In the genomic region with DNA sequence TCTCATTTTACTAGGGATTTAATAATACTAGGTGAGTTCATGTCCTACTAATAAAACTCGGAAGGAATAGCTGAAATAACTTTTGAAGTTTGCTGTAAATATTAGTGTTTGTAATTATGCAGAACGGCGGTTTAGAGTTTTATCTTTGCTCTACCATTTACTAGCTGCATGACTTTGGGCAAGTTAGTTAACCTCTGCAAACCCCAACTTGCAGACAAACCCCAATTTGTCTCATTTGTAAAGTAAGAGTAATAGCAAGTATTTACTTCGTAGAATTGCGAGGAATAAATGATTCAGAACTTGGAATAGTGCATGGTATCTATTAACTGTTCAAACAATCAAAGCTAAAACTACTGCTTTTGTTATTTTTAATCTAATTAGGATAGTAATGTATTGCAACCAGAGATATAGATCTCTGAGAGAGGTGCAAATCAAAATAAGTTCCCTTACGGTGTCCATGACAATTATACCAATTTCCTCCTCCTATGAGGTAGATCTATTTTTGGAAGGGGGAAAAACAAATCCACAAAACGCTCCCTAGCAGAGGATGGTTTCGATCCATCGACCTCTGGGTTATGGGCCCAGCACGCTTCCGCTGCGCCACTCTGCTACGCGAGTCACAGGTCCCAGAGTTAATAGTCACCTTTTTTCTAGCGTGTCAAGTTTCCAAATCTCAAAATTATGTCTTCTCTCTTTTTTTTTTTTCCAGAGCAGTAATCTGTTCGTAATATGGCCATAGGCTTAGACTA, we compare ENCODE assay signal across 1 cellular context.
TF ChIP-seq lines count a peak whose summit lies in the region.

No MANE protein-coding gene starts in this region.

TF ChIP-seq in K562, 482 proteins besides CTCF, POLR2A, EP300 and RAD21 (continued from another document and continues in another):
- TF ChIP-seq, protein P1, sequence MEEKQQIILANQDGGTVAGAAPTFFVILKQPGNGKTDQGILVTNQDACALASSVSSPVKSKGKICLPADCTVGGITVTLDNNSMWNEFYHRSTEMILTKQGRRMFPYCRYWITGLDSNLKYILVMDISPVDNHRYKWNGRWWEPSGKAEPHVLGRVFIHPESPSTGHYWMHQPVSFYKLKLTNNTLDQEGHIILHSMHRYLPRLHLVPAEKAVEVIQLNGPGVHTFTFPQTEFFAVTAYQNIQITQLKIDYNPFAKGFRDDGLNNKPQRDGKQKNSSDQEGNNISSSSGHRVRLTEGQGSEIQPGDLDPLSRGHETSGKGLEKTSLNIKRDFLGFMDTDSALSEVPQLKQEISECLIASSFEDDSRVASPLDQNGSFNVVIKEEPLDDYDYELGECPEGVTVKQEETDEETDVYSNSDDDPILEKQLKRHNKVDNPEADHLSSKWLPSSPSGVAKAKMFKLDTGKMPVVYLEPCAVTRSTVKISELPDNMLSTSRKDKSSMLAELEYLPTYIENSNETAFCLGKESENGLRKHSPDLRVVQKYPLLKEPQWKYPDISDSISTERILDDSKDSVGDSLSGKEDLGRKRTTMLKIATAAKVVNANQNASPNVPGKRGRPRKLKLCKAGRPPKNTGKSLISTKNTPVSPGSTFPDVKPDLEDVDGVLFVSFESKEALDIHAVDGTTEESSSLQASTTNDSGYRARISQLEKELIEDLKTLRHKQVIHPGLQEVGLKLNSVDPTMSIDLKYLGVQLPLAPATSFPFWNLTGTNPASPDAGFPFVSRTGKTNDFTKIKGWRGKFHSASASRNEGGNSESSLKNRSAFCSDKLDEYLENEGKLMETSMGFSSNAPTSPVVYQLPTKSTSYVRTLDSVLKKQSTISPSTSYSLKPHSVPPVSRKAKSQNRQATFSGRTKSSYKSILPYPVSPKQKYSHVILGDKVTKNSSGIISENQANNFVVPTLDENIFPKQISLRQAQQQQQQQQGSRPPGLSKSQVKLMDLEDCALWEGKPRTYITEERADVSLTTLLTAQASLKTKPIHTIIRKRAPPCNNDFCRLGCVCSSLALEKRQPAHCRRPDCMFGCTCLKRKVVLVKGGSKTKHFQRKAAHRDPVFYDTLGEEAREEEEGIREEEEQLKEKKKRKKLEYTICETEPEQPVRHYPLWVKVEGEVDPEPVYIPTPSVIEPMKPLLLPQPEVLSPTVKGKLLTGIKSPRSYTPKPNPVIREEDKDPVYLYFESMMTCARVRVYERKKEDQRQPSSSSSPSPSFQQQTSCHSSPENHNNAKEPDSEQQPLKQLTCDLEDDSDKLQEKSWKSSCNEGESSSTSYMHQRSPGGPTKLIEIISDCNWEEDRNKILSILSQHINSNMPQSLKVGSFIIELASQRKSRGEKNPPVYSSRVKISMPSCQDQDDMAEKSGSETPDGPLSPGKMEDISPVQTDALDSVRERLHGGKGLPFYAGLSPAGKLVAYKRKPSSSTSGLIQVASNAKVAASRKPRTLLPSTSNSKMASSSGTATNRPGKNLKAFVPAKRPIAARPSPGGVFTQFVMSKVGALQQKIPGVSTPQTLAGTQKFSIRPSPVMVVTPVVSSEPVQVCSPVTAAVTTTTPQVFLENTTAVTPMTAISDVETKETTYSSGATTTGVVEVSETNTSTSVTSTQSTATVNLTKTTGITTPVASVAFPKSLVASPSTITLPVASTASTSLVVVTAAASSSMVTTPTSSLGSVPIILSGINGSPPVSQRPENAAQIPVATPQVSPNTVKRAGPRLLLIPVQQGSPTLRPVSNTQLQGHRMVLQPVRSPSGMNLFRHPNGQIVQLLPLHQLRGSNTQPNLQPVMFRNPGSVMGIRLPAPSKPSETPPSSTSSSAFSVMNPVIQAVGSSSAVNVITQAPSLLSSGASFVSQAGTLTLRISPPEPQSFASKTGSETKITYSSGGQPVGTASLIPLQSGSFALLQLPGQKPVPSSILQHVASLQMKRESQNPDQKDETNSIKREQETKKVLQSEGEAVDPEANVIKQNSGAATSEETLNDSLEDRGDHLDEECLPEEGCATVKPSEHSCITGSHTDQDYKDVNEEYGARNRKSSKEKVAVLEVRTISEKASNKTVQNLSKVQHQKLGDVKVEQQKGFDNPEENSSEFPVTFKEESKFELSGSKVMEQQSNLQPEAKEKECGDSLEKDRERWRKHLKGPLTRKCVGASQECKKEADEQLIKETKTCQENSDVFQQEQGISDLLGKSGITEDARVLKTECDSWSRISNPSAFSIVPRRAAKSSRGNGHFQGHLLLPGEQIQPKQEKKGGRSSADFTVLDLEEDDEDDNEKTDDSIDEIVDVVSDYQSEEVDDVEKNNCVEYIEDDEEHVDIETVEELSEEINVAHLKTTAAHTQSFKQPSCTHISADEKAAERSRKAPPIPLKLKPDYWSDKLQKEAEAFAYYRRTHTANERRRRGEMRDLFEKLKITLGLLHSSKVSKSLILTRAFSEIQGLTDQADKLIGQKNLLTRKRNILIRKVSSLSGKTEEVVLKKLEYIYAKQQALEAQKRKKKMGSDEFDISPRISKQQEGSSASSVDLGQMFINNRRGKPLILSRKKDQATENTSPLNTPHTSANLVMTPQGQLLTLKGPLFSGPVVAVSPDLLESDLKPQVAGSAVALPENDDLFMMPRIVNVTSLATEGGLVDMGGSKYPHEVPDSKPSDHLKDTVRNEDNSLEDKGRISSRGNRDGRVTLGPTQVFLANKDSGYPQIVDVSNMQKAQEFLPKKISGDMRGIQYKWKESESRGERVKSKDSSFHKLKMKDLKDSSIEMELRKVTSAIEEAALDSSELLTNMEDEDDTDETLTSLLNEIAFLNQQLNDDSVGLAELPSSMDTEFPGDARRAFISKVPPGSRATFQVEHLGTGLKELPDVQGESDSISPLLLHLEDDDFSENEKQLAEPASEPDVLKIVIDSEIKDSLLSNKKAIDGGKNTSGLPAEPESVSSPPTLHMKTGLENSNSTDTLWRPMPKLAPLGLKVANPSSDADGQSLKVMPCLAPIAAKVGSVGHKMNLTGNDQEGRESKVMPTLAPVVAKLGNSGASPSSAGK (IDR thresholded peaks at IDR 0.05), result no peak
- TF ChIP-seq U2AF2 (optimal IDR thresholded peaks at IDR 0.05; ENCODE audit: low read depth, low read length) (no peak), RNF2 (IDR thresholded peaks at IDR 0.05) (peak; percentile 41; the same call in 1 of the 2 replicates), TBP (optimal IDR thresholded peaks at IDR 0.05; ENCODE audit: low read depth, low read length) (peak; percentile 100), FIP1L1 (IDR thresholded peaks at IDR 0.05; ENCODE audit: low read depth, low read length, poor library complexity, severe bottlenecking) (no peak), PURB (CRISPR knock-in tag; IDR thresholded peaks at IDR 0.05; ENCODE audit: low read depth) (no peak), RBM17 (IDR thresholded peaks at IDR 0.05; ENCODE audit: borderline replicate concordance, low read depth, low read length) (no peak), POU5F1 (IDR thresholded peaks at IDR 0.05; ENCODE audit: borderline replicate concordance, low read depth, low read length, partially characterized antibody) (no peak), E2F3 (CRISPR knock-in tag; IDR thresholded peaks at IDR 0.05) (no peak), PTRF (tag; IDR thresholded peaks at IDR 0.05) (no peak), ZNF408 (CRISPR knock-in tag; IDR thresholded peaks at IDR 0.05; ENCODE audit: low read depth) (no peak), KAT2B (IDR thresholded peaks at IDR 0.05; ENCODE audit: low read depth, low read length) (no peak), SMARCC2 (IDR thresholded peaks at IDR 0.05; ENCODE audit: low read depth) (no peak), POLR2G (IDR thresholded peaks at IDR 0.05; ENCODE audit: low read depth, low read length) (no peak), ZNF79 (CRISPR knock-in tag; IDR thresholded peaks at IDR 0.05; ENCODE audit: low read depth) (no peak), L3MBTL2 (IDR thresholded peaks at IDR 0.05) (0 out of 2 replicates have a peak, but pooled peaks have one; percentile 44), KAT7 (CRISPR knock-in tag; IDR thresholded peaks at IDR 0.05; ENCODE audit: borderline replicate concordance) (0 out of 2 replicates have a peak, but pooled peaks have one; percentile 14), SMAD4 (CRISPR knock-in tag; conservative IDR thresholded peaks at IDR 0.05) (no peak; the same call in 1 of the 2 replicates), ZNF174 (CRISPR knock-in tag; IDR thresholded peaks at IDR 0.05) (no peak), ZFPM2 (CRISPR knock-in tag; IDR thresholded peaks at IDR 0.05) (no peak), SP2 (IDR thresholded peaks at IDR 0.05; ENCODE audit: extremely low read depth, low read depth, low read length, poor library complexity, severe bottlenecking) (no peak), MCM3 (IDR thresholded peaks at IDR 0.05) (no peak), ZNF184 (CRISPR knock-in tag; IDR thresholded peaks at IDR 0.05) (no peak), SMARCB1 (IDR thresholded peaks at IDR 0.05; ENCODE audit: insufficient read length, low read depth) (no peak), SRSF7 (optimal IDR thresholded peaks at IDR 0.05; ENCODE audit: low read depth, low read length) (no peak)
- TF ChIP-seq, protein P2, sequence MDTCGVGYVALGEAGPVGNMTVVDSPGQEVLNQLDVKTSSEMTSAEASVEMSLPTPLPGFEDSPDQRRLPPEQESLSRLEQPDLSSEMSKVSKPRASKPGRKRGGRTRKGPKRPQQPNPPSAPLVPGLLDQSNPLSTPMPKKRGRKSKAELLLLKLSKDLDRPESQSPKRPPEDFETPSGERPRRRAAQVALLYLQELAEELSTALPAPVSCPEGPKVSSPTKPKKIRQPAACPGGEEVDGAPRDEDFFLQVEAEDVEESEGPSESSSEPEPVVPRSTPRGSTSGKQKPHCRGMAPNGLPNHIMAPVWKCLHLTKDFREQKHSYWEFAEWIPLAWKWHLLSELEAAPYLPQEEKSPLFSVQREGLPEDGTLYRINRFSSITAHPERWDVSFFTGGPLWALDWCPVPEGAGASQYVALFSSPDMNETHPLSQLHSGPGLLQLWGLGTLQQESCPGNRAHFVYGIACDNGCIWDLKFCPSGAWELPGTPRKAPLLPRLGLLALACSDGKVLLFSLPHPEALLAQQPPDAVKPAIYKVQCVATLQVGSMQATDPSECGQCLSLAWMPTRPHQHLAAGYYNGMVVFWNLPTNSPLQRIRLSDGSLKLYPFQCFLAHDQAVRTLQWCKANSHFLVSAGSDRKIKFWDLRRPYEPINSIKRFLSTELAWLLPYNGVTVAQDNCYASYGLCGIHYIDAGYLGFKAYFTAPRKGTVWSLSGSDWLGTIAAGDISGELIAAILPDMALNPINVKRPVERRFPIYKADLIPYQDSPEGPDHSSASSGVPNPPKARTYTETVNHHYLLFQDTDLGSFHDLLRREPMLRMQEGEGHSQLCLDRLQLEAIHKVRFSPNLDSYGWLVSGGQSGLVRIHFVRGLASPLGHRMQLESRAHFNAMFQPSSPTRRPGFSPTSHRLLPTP (IDR thresholded peaks at IDR 0.05; ENCODE audit: borderline replicate concordance, extremely low read depth, insufficient read length), result peak; percentile 98
- TF ChIP-seq, protein P3, sequence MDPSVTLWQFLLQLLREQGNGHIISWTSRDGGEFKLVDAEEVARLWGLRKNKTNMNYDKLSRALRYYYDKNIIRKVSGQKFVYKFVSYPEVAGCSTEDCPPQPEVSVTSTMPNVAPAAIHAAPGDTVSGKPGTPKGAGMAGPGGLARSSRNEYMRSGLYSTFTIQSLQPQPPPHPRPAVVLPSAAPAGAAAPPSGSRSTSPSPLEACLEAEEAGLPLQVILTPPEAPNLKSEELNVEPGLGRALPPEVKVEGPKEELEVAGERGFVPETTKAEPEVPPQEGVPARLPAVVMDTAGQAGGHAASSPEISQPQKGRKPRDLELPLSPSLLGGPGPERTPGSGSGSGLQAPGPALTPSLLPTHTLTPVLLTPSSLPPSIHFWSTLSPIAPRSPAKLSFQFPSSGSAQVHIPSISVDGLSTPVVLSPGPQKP (CRISPR knock-in tag; IDR thresholded peaks at IDR 0.05), result no peak
- TF ChIP-seq, protein P4, sequence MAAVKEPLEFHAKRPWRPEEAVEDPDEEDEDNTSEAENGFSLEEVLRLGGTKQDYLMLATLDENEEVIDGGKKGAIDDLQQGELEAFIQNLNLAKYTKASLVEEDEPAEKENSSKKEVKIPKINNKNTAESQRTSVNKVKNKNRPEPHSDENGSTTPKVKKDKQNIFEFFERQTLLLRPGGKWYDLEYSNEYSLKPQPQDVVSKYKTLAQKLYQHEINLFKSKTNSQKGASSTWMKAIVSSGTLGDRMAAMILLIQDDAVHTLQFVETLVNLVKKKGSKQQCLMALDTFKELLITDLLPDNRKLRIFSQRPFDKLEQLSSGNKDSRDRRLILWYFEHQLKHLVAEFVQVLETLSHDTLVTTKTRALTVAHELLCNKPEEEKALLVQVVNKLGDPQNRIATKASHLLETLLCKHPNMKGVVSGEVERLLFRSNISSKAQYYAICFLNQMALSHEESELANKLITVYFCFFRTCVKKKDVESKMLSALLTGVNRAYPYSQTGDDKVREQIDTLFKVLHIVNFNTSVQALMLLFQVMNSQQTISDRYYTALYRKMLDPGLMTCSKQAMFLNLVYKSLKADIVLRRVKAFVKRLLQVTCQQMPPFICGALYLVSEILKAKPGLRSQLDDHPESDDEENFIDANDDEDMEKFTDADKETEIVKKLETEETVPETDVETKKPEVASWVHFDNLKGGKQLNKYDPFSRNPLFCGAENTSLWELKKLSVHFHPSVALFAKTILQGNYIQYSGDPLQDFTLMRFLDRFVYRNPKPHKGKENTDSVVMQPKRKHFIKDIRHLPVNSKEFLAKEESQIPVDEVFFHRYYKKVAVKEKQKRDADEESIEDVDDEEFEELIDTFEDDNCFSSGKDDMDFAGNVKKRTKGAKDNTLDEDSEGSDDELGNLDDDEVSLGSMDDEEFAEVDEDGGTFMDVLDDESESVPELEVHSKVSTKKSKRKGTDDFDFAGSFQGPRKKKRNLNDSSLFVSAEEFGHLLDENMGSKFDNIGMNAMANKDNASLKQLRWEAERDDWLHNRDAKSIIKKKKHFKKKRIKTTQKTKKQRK (IDR thresholded peaks at IDR 0.05; ENCODE audit: borderline replicate concordance, low read depth, low read length), result no peak
- TF ChIP-seq, protein P5, sequence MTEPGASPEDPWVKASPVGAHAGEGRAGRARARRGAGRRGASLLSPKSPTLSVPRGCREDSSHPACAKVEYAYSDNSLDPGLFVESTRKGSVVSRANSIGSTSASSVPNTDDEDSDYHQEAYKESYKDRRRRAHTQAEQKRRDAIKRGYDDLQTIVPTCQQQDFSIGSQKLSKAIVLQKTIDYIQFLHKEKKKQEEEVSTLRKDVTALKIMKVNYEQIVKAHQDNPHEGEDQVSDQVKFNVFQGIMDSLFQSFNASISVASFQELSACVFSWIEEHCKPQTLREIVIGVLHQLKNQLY (CRISPR knock-in tag; conservative IDR thresholded peaks at IDR 0.05), result no peak
- TF ChIP-seq, protein P6, sequence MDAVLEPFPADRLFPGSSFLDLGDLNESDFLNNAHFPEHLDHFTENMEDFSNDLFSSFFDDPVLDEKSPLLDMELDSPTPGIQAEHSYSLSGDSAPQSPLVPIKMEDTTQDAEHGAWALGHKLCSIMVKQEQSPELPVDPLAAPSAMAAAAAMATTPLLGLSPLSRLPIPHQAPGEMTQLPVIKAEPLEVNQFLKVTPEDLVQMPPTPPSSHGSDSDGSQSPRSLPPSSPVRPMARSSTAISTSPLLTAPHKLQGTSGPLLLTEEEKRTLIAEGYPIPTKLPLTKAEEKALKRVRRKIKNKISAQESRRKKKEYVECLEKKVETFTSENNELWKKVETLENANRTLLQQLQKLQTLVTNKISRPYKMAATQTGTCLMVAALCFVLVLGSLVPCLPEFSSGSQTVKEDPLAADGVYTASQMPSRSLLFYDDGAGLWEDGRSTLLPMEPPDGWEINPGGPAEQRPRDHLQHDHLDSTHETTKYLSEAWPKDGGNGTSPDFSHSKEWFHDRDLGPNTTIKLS (IDR thresholded peaks at IDR 0.05; ENCODE audit: borderline replicate concordance, low read depth), result 0 out of 2 replicates have a peak, but pooled peaks have one; percentile 25
- TF ChIP-seq, protein P7, sequence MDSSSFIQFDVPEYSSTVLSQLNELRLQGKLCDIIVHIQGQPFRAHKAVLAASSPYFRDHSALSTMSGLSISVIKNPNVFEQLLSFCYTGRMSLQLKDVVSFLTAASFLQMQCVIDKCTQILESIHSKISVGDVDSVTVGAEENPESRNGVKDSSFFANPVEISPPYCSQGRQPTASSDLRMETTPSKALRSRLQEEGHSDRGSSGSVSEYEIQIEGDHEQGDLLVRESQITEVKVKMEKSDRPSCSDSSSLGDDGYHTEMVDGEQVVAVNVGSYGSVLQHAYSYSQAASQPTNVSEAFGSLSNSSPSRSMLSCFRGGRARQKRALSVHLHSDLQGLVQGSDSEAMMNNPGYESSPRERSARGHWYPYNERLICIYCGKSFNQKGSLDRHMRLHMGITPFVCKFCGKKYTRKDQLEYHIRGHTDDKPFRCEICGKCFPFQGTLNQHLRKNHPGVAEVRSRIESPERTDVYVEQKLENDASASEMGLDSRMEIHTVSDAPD (CRISPR knock-in tag; IDR thresholded peaks at IDR 0.05), result no peak
